9 cellular contexts compared by ENCODE assay signal in genomic region chr1:204408602-204409001, GRCh38. TPM values are rescaled to one million over a fixed set of nuclear protein-coding genes. Genes with fewer than 3 reads are reported as not detected.
DNase-seq lines count a peak whose midpoint lies in the region; ATAC-seq, FAIRE-seq and TF ChIP-seq lines count a peak whose summit lies in the region.
"Had no signal": no experiment of that assay in that cellular context is flagged by ENCODE, and none has a peak within 500 bp of the region (broad histone marks: within the 10 kb centered on the region; RNA-seq: fewer than 3 reads in every experiment).

No MANE protein-coding gene starts in this region.

- CTCF ChIA-PET in Calu3 (lab: Charles Lee), result interaction anchor here (1.2 to 4.7 kb wide), 4 partner anchors 9 to 98 kb away, joined by 3 to 30 read pairs (median 5); no protein-coding TSS in a partner anchor

- H3K4me3 ChIP-seq in Peyer's patch (peak overlapping the region; percentile 68 to 82 (median 74)), esophagus (ENCODE audit: low read depth in 1 of 2, low read length in 2 of 2) (peak overlapping the region; percentile 47 to 93), pancreas (peak overlapping the region; percentile 47 to 95 (median 92))

- H3K4me1 Mint-ChIP-seq in Calu3 (ENCODE audit: low read depth, unreplicated experiment), result peaks cover 8% of the 10 kb centered on the region

- BruUV-seq in Calu3 (replicated peaks; lab: Mats Ljungman, UMichigan), result no TSS peak

- ATAC-seq in pancreas (no peak), GM18861 (IDR thresholded peaks at IDR 0.05; ENCODE audit: unreplicated experiment) (no peak), GM21367 (IDR thresholded peaks at IDR 0.05; ENCODE audit: unreplicated experiment) (no peak), GM19395 (IDR thresholded peaks at IDR 0.05; ENCODE audit: unreplicated experiment) (no peak)

- H3K27ac Mint-ChIP-seq in Calu3 (ENCODE audit: unreplicated experiment), result peak overlapping the region; percentile 97

- no peak for TF ChIP-seq POLR2A in Peyer's patch (IDR thresholded peaks at IDR 0.05)

- no peak for TF ChIP-seq CTCF in Calu3 (IDR thresholded peaks at IDR 0.05; ENCODE audit: unreplicated experiment)
- no peak for TF ChIP-seq CTCF in Peyer's patch (IDR thresholded peaks at IDR 0.05)
- TF ChIP-seq CTCF in pancreas (IDR thresholded peaks at IDR 0.05), result no peak

- FAIRE-seq in pancreas (lab: Jason Lieb, UNC), result no peak

- H3K36me3 ChIP-seq in Peyer's patch (peaks cover 0 to 26% (median 0%) of the 10 kb centered on the region in 3 donors), esophagus (ENCODE audit: control insufficient read depth in 2 of 2, insufficient read depth in 2 of 2, low read length in 1 of 2) (no peaks in the 10 kb centered on the region), pancreas (peaks cover 0 to 22% (median 5%) of the 10 kb centered on the region in 3 donors)

- H3K4me1 ChIP-seq in Peyer's patch (peaks cover 0 to 39% (median 2%) of the 10 kb centered on the region in 4 donors), esophagus (ENCODE audit: control insufficient read depth in 2 of 2, insufficient read depth in 2 of 2, low read length in 1 of 2) (no peaks in the 10 kb centered on the region), pancreas (peaks cover 16 to 36% (median 23%) of the 10 kb centered on the region in 3 donors)

- no peaks in the 10 kb centered on the region for H3K9me3 Mint-ChIP-seq in Calu3 (ENCODE audit: low read depth, unreplicated experiment)

- no peaks in the 10 kb centered on the region for H3K27me3 Mint-ChIP-seq in Calu3 (ENCODE audit: unreplicated experiment)

- DNase-seq in Calu3, result no peak
- DNase-seq in Peyer's patch, result no peak
- no peak for DNase-seq in pancreas
- DNase-seq in AML-193 (lab: John Stamatoyannopoulos, UW), result no peak
- DNase-seq: NCI-H526 had no signal

- WGBS in esophagus, 2 donors, result 3% methylated on average over 1 of the region's 1 CpG
- 2 to 5% methylated on average over 1 of the region's 1 CpG for WGBS in pancreas, 2 donors

- peak overlapping the region in 2 of 4 donors; percentile 6 to 97 for H3K27ac ChIP-seq in Peyer's patch
- H3K27ac ChIP-seq in esophagus (ENCODE audit: low read depth in 2 of 2, low read length in 1 of 2), result no peak overlapping the region
- H3K27ac ChIP-seq in pancreas, result peak overlapping the region in 1 of 4 donors; percentile 8

- peaks cover 97% of the 10 kb centered on the region for H3K36me3 Mint-ChIP-seq in Calu3 (ENCODE audit: insufficient read depth, unreplicated experiment)

- intact Hi-C loops in Calu3 (cut with micrococcal nuclease; ENCODE audit: unreplicated experiment) (no loop called here), pancreas (cut with DNase I) (no loop called here)

- H3K9me3 ChIP-seq in Peyer's patch (no peaks in the 10 kb centered on the region), esophagus (ENCODE audit: control insufficient read depth in 2 of 2, insufficient read depth in 1 of 2, low read depth in 1 of 2, low read length in 1 of 2) (no peaks in the 10 kb centered on the region), pancreas (no peaks in the 10 kb centered on the region)

- no peaks in the 10 kb centered on the region for H3K27me3 ChIP-seq in Peyer's patch
- H3K27me3 ChIP-seq in esophagus (ENCODE audit: control insufficient read depth in 1 of 2, insufficient read depth in 2 of 2, low read length in 2 of 2), result no peaks in the 10 kb centered on the region
- no peaks in the 10 kb centered on the region for H3K27me3 ChIP-seq in pancreas

- H3K4me3 Mint-ChIP-seq in Calu3 (ENCODE audit: low read depth, unreplicated experiment), result peak overlapping the region; percentile 96

RNA-seq across cellular contexts. Expression of gene PPP1R15B, which starts 3.0 kb away (rescaled TPM):
- total RNA-seq in Calu3 (2022) (65.2 and 68.8 TPM in 2 replicates), Peyer's patch (10 to 100 TPM; 33.8 to 90.5 (median 72.3) TPM), pancreas (10 to 100 TPM; 16.4 to 47.9 (median 23.4) TPM)
- polyA plus RNA-seq in esophagus (10 to 100 TPM; 14.1 to 15.7 TPM), pancreas (10 to 100 TPM in 1 of 2 donors, 1 to 10 TPM in 1; 7.8 to 11.8 TPM)

RNA-seq across cellular contexts. Expression of gene PLEKHA6, which starts 48.9 kb away (rescaled TPM):
- total RNA-seq in Calu3 (2022), result 94.9 and 101 TPM in 2 replicates
- 10 to 100 TPM; 57.3 to 91.6 (median 70.2) TPM for total RNA-seq in Peyer's patch
- 10 to 100 TPM; 11.0 to 36.3 TPM for polyA plus RNA-seq in esophagus
- total RNA-seq in pancreas, result 10 to 100 TPM in 5 of 6 donors, 1 to 10 TPM in 1; 9.5 to 23.8 (median 15.0) TPM
- polyA plus RNA-seq in pancreas, result 10 to 100 TPM; 13.2 to 18.5 TPM
